8 cellular contexts compared by ENCODE assay signal in the genomic region with DNA sequence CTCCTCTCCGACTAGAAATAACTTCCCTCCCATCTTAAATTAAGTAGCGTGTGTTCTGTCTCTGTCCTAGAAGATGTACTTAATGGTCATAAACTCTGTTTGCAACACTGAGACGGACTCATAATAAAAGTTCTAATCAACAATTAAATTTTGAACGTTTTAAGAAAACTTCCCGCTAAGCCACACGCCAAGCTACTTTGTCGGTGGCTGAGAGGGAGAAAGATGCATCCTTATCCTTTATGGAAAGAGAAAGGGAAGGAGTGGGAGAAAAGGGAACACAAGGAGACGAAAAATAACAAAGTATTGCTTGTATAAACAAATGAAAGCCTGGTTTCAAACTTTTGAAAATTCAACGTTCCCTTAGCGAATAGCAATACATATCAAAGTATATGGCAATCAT. TPM values are rescaled to one million over a fixed set of nuclear protein-coding genes. Genes with fewer than 3 reads are reported as not detected.
DNase-seq lines count a peak whose midpoint lies in the region; ATAC-seq and TF ChIP-seq lines count a peak whose summit lies in the region.

No MANE protein-coding gene starts in this region.

- no peaks in the 10 kb centered on the region for H3K36me3 ChIP-seq in Caco-2 (ENCODE audit: control insufficient read depth, insufficient read depth, low read length)

- CTCF ChIA-PET in Caco-2 (lab: Charles Lee), result no interaction called here

- H3K27me3 ChIP-seq in Caco-2 (replicated peaks; ENCODE audit: control insufficient read depth, insufficient read depth, low read length), result no peaks in the 10 kb centered on the region; the same call in 1 of the 2 replicates

- H3K4me1 Mint-ChIP-seq in Caco-2 (ENCODE audit: low read depth, unreplicated experiment) (peaks cover 10% of the 10 kb centered on the region), nephron (peaks cover 40% of the 10 kb centered on the region)
- H3K4me1 Mint-ChIP-seq in central memory CD8-positive, alpha-beta T cell, result peaks cover 18% of the 10 kb centered on the region

- no peak overlapping the region for H3K27ac Mint-ChIP-seq in Caco-2 (ENCODE audit: unreplicated experiment)
- H3K27ac Mint-ChIP-seq in central memory CD8-positive, alpha-beta T cell (ENCODE audit: low read depth), result no peak overlapping the region
- peak overlapping the region; percentile 85 to 95 (median 92) for H3K27ac Mint-ChIP-seq in nephron

- TF ChIP-seq CTCF in Caco-2 (IDR thresholded peaks at IDR 0.05; ENCODE audit: insufficient read depth in 1 of 2, low read depth in 1 of 2, low read length in 1 of 2, severe bottlenecking in 1 of 2, unreplicated experiment in 1 of 2) (no peak), nephron (IDR thresholded peaks at IDR 0.05; ENCODE audit: unreplicated experiment in 3 of 3) (no peak)

- no peaks in the 10 kb centered on the region for H3K4me1 ChIP-seq in Caco-2

- no peak for ATAC-seq in central memory CD8-positive, alpha-beta T cell (replicated peaks; ENCODE audit: extremely low read depth, poor library complexity, severe bottlenecking)
- no peak for ATAC-seq in GM21515 (IDR thresholded peaks at IDR 0.05; ENCODE audit: unreplicated experiment)
- no peak for ATAC-seq in HG02938 (IDR thresholded peaks at IDR 0.05; ENCODE audit: unreplicated experiment)

- intact Hi-C loops in Caco-2 (cut with micrococcal nuclease; ENCODE audit: unreplicated experiment), result loop anchor here (2.0 kb wide), 1 partner anchor 54 kb away; no protein-coding TSS in a partner anchor

- peaks cover 7% of the 10 kb centered on the region for H3K27me3 Mint-ChIP-seq in Caco-2 (ENCODE audit: insufficient read depth, unreplicated experiment)
- H3K27me3 Mint-ChIP-seq in central memory CD8-positive, alpha-beta T cell, result peaks cover 72% of the 10 kb centered on the region
- no peaks in the 10 kb centered on the region for H3K27me3 Mint-ChIP-seq in nephron (ENCODE audit: low read depth)

- TSS peak; percentile 44 for BruUV-seq in Caco-2 (replicated peaks; lab: Mats Ljungman, UMichigan)

- H3K4me3 ChIP-seq in Caco-2 (ENCODE audit: low read depth, low read length), result no peak overlapping the region

- no peaks in the 10 kb centered on the region for H3K9me3 ChIP-seq in Caco-2

- H3K4me3 Mint-ChIP-seq in Caco-2 (ENCODE audit: unreplicated experiment), result peak overlapping the region; percentile 54
- peak overlapping the region; percentile 85 for H3K4me3 Mint-ChIP-seq in central memory CD8-positive, alpha-beta T cell
- peak overlapping the region; percentile 87 to 95 (median 92) for H3K4me3 Mint-ChIP-seq in nephron

- H3K36me3 Mint-ChIP-seq in Caco-2 (ENCODE audit: insufficient read depth, unreplicated experiment), result no peaks in the 10 kb centered on the region
- H3K36me3 Mint-ChIP-seq in central memory CD8-positive, alpha-beta T cell (ENCODE audit: insufficient read depth), result peaks cover 2% of the 10 kb centered on the region
- H3K36me3 Mint-ChIP-seq in nephron (ENCODE audit: low read depth), result peaks cover 5% of the 10 kb centered on the region

- POLR2A ChIA-PET in Caco-2 (lab: Charles Lee), result no interaction called here

- no peak for DNase-seq in Caco-2
- peak; percentile 27 to 66 for DNase-seq in Kasumi-1 (lab: John Stamatoyannopoulos, UW)
- DNase-seq in central memory CD8-positive, alpha-beta T cell (ENCODE audit: low spot score in 2 of 2), result no peak
- no peak for DNase-seq in NCI-H1694 (lab: John Stamatoyannopoulos, UW)
- DNase-seq in SW480 (ENCODE audit: low spot score), result no peak

- H3K9me3 Mint-ChIP-seq in Caco-2 (ENCODE audit: unreplicated experiment) (no peaks in the 10 kb centered on the region), nephron (no peaks in the 10 kb centered on the region)
- H3K9me3 Mint-ChIP-seq in central memory CD8-positive, alpha-beta T cell, result no peaks in the 10 kb centered on the region

RNA-seq across cellular contexts. Expression of a gene that starts 0.9 kb away (rescaled TPM):
- 3.6 and 5.1 TPM in 2 replicates for total RNA-seq in Caco-2 (2022)

Comparison
In these comparisons a context has a peak if more than half of its experiments do, and no peak if none do; other contexts are left out.
1. DNase-seq: peak in Kasumi-1 (2 of 2); none in Caco-2 (0 of 2), central memory CD8-positive, alpha-beta T cell (0 of 2), NCI-H1694 (single experiment) and SW480 (single experiment).
2. H3K27ac Mint-ChIP-seq: peak in nephron (3 of 3); none in Caco-2 (single experiment) and central memory CD8-positive, alpha-beta T cell (single experiment).
3. Peak in every context shown above with its lines, with median percentiles within 50 percentile points of each other: H3K4me3 Mint-ChIP-seq.